Comparison of ENCODE assay signal across 24 cellular contexts in genomic region chr7:73515184-73515583, GRCh38. TPM values are rescaled to one million over a fixed set of nuclear protein-coding genes. Genes with fewer than 3 reads are reported as not detected.
DNase-seq lines count a peak whose midpoint lies in the region; ATAC-seq, FAIRE-seq and TF ChIP-seq lines count a peak whose summit lies in the region.
"Had no signal": no experiment of that assay in that cellular context is flagged by ENCODE, and none has a peak within 500 bp of the region (broad histone marks: within the 10 kb centered on the region; RNA-seq: fewer than 3 reads in every experiment).

No MANE protein-coding gene starts in this region.

- no peak overlapping the region for H3K9ac ChIP-seq in kidney (ENCODE audit: low read length in 2 of 2)

- ATAC-seq in T-helper 17 cell (peak; percentile 42), psoas muscle (no peak), HG03039 (IDR thresholded peaks at IDR 0.05; ENCODE audit: unreplicated experiment) (no peak)
- ATAC-seq: heart right ventricle had no signal

- DNase-seq in activated T-cell treated with anti-CD3 and anti-CD28 coated beads, Interleukin-2, amount 50 U/mL, for 24 hours: no peak
- no peak for DNase-seq in activated T-cell treated with anti-CD3 and anti-CD28 coated beads, Interleukin-2, amount 50 U/mL, for 48 hours
- DNase-seq in ELF-1 (ENCODE audit: low read depth, low spot score) (peak; percentile 9), T-helper 17 cell (no peak), mesothelial cell of epicardium (ENCODE audit: low spot score in 2 of 2, unreplicated experiment in 2 of 2) (no peak), psoas muscle (no peak), kidney (no peak)
- DNase-seq: activated gamma-delta T cell treated with Interleukin-2 at 50 U/mL for 16 hours; COR-L47; heart right ventricle; HFFc6; MM.1S; NCI-H187 treated with DMSO at 0.1 percent for 48 hours; NCI-H446; small intestine; stimulated activated CD4-positive, alpha-beta T cell treated with anti-CD3 and anti-CD28 coated beads, Interleukin-4, amount 100 ng/mL, for 24 hours had no signal

- H3K9me3 ChIP-seq in T-helper 17 cell (ENCODE audit: control insufficient read depth, low read length, poor library complexity, severe bottlenecking): no peaks in the 10 kb centered on the region
- H3K9me3 ChIP-seq in psoas muscle: no peaks in the 10 kb centered on the region
- no peaks in the 10 kb centered on the region for H3K9me3 ChIP-seq in kidney (ENCODE audit: control insufficient read depth in 1 of 2, low read length in 2 of 2)
- H3K9me3 ChIP-seq: heart right ventricle, prostate gland, vagina had no signal

- H3K36me3 ChIP-seq in psoas muscle (ENCODE audit: insufficient read depth in 1 of 2, low read depth in 1 of 2) (peaks cover 6 to 60% of the 10 kb centered on the region in 2 donors), kidney (ENCODE audit: control insufficient read depth in 1 of 2, insufficient read depth in 2 of 2, low read length in 2 of 2) (peaks cover 9 to 20% of the 10 kb centered on the region in 2 donors)
- H3K36me3 ChIP-seq: prostate gland had no signal

- no peak overlapping the region for H3K4me3 ChIP-seq in psoas muscle
- no peak overlapping the region for H3K4me3 ChIP-seq in kidney (ENCODE audit: low read length in 2 of 2)
- H3K4me3 ChIP-seq: heart right ventricle, prostate gland, vagina had no signal

- H3K27ac ChIP-seq in psoas muscle (no peak overlapping the region), kidney (ENCODE audit: low read depth in 2 of 2, low read length in 2 of 2) (no peak overlapping the region)
- H3K27ac ChIP-seq: heart right ventricle, prostate gland, vagina, WERI-Rb-1 had no signal

- H3K4me1 ChIP-seq in psoas muscle: peaks cover 38% of the 10 kb centered on the region
- H3K4me1 ChIP-seq in kidney (ENCODE audit: control insufficient read depth in 1 of 2, insufficient read depth in 1 of 2, low read depth in 1 of 2, low read length in 2 of 2): peaks cover 10 to 14% of the 10 kb centered on the region in 2 donors

- no peaks in the 10 kb centered on the region for H3K27me3 Mint-ChIP-seq in activated T-cell treated with anti-CD3 and anti-CD28 coated beads, Interleukin-2, amount 50 U/mL, for 24 hours
- H3K27me3 Mint-ChIP-seq in T-helper 17 cell: no peaks in the 10 kb centered on the region
- no peaks in the 10 kb centered on the region for H3K27me3 Mint-ChIP-seq in mesothelial cell of epicardium (ENCODE audit: low read depth)

- intact Hi-C loops in psoas muscle (cut with DNase I) (no loop called here), kidney (cut with DNase I) (no loop called here)

- FAIRE-seq in kidney (lab: Jason Lieb, UNC): no peak
- FAIRE-seq: colon, G401.6, GM12891, keratinocyte, small intestine had no signal

- H3K36me3 Mint-ChIP-seq in activated T-cell treated with anti-CD3 and anti-CD28 coated beads, Interleukin-2, amount 50 U/mL, for 24 hours (ENCODE audit: low read depth): peaks cover 91% of the 10 kb centered on the region
- H3K36me3 Mint-ChIP-seq in T-helper 17 cell (ENCODE audit: low read depth) (no peaks in the 10 kb centered on the region), mesothelial cell of epicardium (peaks cover 33% of the 10 kb centered on the region)

- 92 to 97% (median 93%) methylated on average over 3 of the region's 3 CpGs for WGBS in psoas muscle, 3 donors

- no peaks in the 10 kb centered on the region for H3K27me3 ChIP-seq in psoas muscle (ENCODE audit: insufficient read depth in 3 of 3, low read length in 2 of 3)
- H3K27me3 ChIP-seq: heart right ventricle, vagina had no signal

- TF ChIP-seq CTCF in mesothelial cell of epicardium (IDR thresholded peaks at IDR 0.05; ENCODE audit: unreplicated experiment): no peak
- TF ChIP-seq CTCF in psoas muscle (IDR thresholded peaks at IDR 0.05): no peak
- no peak for TF ChIP-seq CTCF in kidney (IDR thresholded peaks at IDR 0.05; ENCODE audit: borderline replicate concordance, extremely low read depth, insufficient read depth)

- H3K27ac Mint-ChIP-seq in activated T-cell treated with anti-CD3 and anti-CD28 coated beads, Interleukin-2, amount 50 U/mL, for 24 hours: peak overlapping the region; percentile 19
- H3K27ac Mint-ChIP-seq in T-helper 17 cell: no peak overlapping the region
- H3K27ac Mint-ChIP-seq in mesothelial cell of epicardium: peak overlapping the region; percentile 59
- H3K27ac Mint-ChIP-seq: HFFc6 had no signal

- no peaks in the 10 kb centered on the region for H3K9me3 Mint-ChIP-seq in activated T-cell treated with anti-CD3 and anti-CD28 coated beads, Interleukin-2, amount 50 U/mL, for 24 hours
- H3K9me3 Mint-ChIP-seq in mesothelial cell of epicardium: peaks cover 4% of the 10 kb centered on the region
- H3K9me3 Mint-ChIP-seq: HFFc6 had no signal

- peaks cover 53% of the 10 kb centered on the region for H3K4me1 Mint-ChIP-seq in activated T-cell treated with anti-CD3 and anti-CD28 coated beads, Interleukin-2, amount 50 U/mL, for 24 hours (ENCODE audit: low read depth)
- H3K4me1 Mint-ChIP-seq in T-helper 17 cell (peaks cover 33% of the 10 kb centered on the region), mesothelial cell of epicardium (peaks cover 20% of the 10 kb centered on the region)

- no peak overlapping the region for H3K4me3 Mint-ChIP-seq in activated T-cell treated with anti-CD3 and anti-CD28 coated beads, Interleukin-2, amount 50 U/mL, for 24 hours
- H3K4me3 Mint-ChIP-seq in T-helper 17 cell: no peak overlapping the region
- H3K4me3 Mint-ChIP-seq in mesothelial cell of epicardium: no peak overlapping the region
- H3K4me3 Mint-ChIP-seq: HFFc6 had no signal

RNA-seq across cellular contexts. Expression of gene BAZ1B, which starts 6.9 kb away (rescaled TPM):
- total RNA-seq in T-helper 17 cell (10 to 100 TPM; 51.2 to 52.6 TPM), mesothelial cell of epicardium (74.8 to 77.8 TPM (median 76.9 TPM) in 3 replicates), psoas muscle (10 to 100 TPM; 39.5 to 49.8 (median 42.3) TPM), kidney (52.0 TPM)
- polyA plus RNA-seq in psoas muscle (10 to 100 TPM; 15.7 to 50.6 (median 15.8) TPM), kidney (ENCODE audit: insufficient read depth, low read depth, low replicate concordance) (10.4 TPM)

RNA-seq across cellular contexts. Expression of gene BCL7B, which starts 42.3 kb away (rescaled TPM):
- total RNA-seq in T-helper 17 cell (100 to 1,000 TPM; 112 to 116 TPM), mesothelial cell of epicardium (38.2 to 42.5 TPM (median 40.4 TPM) in 3 replicates), psoas muscle (10 to 100 TPM; 55.8 to 96.5 (median 88.1) TPM), kidney (55.4 TPM)
- polyA plus RNA-seq in psoas muscle (100 to 1,000 TPM in 2 of 3 donors, 10 to 100 TPM in 1; 88.7 to 130 (median 105) TPM), kidney (ENCODE audit: insufficient read depth, low read depth, low replicate concordance) (67.3 TPM)
